In the genomic region with DNA sequence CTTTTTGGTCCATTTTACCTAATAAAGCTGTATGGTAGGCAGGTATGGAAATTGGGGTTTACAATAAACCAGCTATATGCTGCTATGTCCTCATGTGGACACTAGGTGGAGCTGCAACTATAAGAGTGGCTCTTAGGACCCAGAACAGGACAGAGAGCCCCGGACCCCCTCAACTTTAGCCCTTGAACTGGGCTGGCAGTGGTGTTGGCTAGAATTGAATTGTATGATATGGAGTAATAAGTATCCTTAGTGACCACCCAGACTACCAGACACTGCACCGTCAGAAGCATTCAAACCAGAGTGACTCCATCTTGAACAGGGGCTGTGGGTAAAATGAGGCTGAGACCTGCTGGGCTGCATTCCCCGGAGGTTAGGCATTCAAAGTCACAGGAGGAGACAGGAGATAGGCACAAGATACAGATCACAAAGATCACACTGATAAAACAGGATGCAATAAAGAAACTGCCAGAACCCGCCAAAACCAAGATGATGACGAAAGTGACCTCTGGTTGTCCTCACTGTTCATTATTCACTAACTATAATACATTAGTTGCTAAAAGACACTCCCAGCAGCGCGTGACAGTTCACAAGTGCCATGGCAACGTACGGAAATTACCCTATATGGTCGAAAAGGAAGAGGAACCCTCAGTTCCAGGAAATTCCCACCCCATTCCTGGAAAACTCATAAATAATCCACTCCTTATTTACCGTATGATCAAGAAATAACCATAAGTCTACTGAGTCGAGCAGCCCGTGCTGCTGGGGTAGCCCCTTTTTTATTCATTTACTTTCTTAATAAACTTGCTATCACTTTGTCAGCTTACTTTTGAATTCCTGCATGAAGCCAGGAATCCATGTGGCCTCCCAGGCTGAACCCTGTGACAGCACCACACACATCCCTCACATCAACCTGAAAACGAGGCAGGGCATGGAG, we compare ENCODE assay signal across 1 cellular context.
TF ChIP-seq lines count a peak whose summit lies in the region.

No MANE protein-coding gene starts in this region.

TF ChIP-seq in K562, 482 proteins besides CTCF, POLR2A, EP300 and RAD21 (continued from another document and continues in another):
- TF ChIP-seq, protein P1, sequence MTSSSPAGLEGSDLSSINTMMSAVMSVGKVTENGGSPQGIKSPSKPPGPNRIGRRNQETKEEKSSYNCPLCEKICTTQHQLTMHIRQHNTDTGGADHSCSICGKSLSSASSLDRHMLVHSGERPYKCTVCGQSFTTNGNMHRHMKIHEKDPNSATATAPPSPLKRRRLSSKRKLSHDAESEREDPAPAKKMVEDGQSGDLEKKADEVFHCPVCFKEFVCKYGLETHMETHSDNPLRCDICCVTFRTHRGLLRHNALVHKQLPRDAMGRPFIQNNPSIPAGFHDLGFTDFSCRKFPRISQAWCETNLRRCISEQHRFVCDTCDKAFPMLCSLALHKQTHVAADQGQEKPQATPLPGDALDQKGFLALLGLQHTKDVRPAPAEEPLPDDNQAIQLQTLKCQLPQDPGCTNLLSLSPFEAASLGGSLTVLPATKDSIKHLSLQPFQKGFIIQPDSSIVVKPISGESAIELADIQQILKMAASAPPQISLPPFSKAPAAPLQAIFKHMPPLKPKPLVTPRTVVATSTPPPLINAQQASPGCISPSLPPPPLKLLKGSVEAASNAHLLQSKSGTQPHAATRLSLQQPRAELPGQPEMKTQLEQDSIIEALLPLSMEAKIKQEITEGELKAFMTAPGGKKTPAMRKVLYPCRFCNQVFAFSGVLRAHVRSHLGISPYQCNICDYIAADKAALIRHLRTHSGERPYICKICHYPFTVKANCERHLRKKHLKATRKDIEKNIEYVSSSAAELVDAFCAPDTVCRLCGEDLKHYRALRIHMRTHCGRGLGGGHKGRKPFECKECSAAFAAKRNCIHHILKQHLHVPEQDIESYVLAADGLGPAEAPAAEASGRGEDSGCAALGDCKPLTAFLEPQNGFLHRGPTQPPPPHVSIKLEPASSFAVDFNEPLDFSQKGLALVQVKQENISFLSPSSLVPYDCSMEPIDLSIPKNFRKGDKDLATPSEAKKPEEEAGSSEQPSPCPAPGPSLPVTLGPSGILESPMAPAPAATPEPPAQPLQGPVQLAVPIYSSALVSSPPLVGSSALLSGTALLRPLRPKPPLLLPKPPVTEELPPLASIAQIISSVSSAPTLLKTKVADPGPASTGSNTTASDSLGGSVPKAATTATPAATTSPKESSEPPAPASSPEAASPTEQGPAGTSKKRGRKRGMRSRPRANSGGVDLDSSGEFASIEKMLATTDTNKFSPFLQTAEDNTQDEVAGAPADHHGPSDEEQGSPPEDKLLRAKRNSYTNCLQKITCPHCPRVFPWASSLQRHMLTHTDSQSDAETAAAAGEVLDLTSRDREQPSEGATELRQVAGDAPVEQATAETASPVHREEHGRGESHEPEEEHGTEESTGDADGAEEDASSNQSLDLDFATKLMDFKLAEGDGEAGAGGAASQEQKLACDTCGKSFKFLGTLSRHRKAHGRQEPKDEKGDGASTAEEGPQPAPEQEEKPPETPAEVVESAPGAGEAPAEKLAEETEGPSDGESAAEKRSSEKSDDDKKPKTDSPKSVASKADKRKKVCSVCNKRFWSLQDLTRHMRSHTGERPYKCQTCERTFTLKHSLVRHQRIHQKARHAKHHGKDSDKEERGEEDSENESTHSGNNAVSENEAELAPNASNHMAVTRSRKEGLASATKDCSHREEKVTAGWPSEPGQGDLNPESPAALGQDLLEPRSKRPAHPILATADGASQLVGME (CRISPR knock-in tag; IDR thresholded peaks at IDR 0.05): peak; percentile 100
- TF ChIP-seq KAT7 (CRISPR knock-in tag; IDR thresholded peaks at IDR 0.05; ENCODE audit: borderline replicate concordance): no peak
- TF ChIP-seq, protein P2, sequence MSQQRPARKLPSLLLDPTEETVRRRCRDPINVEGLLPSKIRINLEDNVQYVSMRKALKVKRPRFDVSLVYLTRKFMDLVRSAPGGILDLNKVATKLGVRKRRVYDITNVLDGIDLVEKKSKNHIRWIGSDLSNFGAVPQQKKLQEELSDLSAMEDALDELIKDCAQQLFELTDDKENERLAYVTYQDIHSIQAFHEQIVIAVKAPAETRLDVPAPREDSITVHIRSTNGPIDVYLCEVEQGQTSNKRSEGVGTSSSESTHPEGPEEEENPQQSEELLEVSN (IDR thresholded peaks at IDR 0.05; ENCODE audit: borderline replicate concordance in 1 of 2, extremely low read depth in 1 of 2, insufficient read depth in 1 of 2, insufficient read length in 1 of 2, low read depth in 1 of 2, low read length in 1 of 2, poor library complexity in 1 of 2, severe bottlenecking in 1 of 2): peak in 1 of 2 experiments; percentile 21
- peak; percentile 78; the same call in 1 of the 2 replicates for TF ChIP-seq MYNN (IDR thresholded peaks at IDR 0.05)
- TF ChIP-seq MYNN (CRISPR knock-in tag; IDR thresholded peaks at IDR 0.05): no peak
- TF ChIP-seq IRF2 (CRISPR knock-in tag; IDR thresholded peaks at IDR 0.05): no peak
- no peak for TF ChIP-seq SIN3B (IDR thresholded peaks at IDR 0.05; ENCODE audit: low read depth)
- TF ChIP-seq, protein P3, sequence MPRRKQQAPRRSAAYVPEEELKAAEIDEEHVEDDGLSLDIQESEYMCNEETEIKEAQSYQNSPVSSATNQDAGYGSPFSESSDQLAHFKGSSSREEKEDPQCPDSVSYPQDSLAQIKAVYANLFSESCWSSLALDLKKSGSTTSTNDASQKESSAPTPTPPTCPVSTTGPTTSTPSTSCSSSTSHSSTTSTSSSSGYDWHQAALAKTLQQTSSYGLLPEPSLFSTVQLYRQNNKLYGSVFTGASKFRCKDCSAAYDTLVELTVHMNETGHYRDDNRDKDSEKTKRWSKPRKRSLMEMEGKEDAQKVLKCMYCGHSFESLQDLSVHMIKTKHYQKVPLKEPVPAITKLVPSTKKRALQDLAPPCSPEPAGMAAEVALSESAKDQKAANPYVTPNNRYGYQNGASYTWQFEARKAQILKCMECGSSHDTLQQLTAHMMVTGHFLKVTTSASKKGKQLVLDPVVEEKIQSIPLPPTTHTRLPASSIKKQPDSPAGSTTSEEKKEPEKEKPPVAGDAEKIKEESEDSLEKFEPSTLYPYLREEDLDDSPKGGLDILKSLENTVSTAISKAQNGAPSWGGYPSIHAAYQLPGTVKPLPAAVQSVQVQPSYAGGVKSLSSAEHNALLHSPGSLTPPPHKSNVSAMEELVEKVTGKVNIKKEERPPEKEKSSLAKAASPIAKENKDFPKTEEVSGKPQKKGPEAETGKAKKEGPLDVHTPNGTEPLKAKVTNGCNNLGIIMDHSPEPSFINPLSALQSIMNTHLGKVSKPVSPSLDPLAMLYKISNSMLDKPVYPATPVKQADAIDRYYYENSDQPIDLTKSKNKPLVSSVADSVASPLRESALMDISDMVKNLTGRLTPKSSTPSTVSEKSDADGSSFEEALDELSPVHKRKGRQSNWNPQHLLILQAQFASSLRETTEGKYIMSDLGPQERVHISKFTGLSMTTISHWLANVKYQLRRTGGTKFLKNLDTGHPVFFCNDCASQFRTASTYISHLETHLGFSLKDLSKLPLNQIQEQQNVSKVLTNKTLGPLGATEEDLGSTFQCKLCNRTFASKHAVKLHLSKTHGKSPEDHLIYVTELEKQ (CRISPR knock-in tag; IDR thresholded peaks at IDR 0.05): peak; percentile 100
- TF ChIP-seq ZNF174 (CRISPR knock-in tag; IDR thresholded peaks at IDR 0.05): peak; percentile 99
- TF ChIP-seq, protein P4, sequence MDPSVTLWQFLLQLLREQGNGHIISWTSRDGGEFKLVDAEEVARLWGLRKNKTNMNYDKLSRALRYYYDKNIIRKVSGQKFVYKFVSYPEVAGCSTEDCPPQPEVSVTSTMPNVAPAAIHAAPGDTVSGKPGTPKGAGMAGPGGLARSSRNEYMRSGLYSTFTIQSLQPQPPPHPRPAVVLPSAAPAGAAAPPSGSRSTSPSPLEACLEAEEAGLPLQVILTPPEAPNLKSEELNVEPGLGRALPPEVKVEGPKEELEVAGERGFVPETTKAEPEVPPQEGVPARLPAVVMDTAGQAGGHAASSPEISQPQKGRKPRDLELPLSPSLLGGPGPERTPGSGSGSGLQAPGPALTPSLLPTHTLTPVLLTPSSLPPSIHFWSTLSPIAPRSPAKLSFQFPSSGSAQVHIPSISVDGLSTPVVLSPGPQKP (CRISPR knock-in tag; IDR thresholded peaks at IDR 0.05): 0 out of 2 replicates have a peak, but pooled peaks have one; percentile 48
- peak; percentile 100 for TF ChIP-seq TCFL5 (CRISPR knock-in tag; conservative IDR thresholded peaks at IDR 0.05)
- peak; percentile 100 for TF ChIP-seq ZNF133 (CRISPR knock-in tag; IDR thresholded peaks at IDR 0.05)
- TF ChIP-seq PRPF4 (IDR thresholded peaks at IDR 0.05; ENCODE audit: insufficient read depth, low read depth, low read length, poor library complexity, severe bottlenecking): no peak
- TF ChIP-seq, protein P5, sequence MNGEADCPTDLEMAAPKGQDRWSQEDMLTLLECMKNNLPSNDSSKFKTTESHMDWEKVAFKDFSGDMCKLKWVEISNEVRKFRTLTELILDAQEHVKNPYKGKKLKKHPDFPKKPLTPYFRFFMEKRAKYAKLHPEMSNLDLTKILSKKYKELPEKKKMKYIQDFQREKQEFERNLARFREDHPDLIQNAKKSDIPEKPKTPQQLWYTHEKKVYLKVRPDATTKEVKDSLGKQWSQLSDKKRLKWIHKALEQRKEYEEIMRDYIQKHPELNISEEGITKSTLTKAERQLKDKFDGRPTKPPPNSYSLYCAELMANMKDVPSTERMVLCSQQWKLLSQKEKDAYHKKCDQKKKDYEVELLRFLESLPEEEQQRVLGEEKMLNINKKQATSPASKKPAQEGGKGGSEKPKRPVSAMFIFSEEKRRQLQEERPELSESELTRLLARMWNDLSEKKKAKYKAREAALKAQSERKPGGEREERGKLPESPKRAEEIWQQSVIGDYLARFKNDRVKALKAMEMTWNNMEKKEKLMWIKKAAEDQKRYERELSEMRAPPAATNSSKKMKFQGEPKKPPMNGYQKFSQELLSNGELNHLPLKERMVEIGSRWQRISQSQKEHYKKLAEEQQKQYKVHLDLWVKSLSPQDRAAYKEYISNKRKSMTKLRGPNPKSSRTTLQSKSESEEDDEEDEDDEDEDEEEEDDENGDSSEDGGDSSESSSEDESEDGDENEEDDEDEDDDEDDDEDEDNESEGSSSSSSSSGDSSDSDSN (IDR thresholded peaks at IDR 0.05; ENCODE audit: borderline replicate concordance in 1 of 2, low read depth in 2 of 2, low read length in 2 of 2): no peak
- TF ChIP-seq CAMTA2 (CRISPR knock-in tag; conservative IDR thresholded peaks at IDR 0.05): peak; percentile 98
- no peak for TF ChIP-seq ZKSCAN1 (IDR thresholded peaks at IDR 0.05; ENCODE audit: low read depth, low read length)
- TF ChIP-seq, protein P6, sequence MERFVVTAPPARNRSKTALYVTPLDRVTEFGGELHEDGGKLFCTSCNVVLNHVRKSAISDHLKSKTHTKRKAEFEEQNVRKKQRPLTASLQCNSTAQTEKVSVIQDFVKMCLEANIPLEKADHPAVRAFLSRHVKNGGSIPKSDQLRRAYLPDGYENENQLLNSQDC (CRISPR knock-in tag; IDR thresholded peaks at IDR 0.05): peak; percentile 96
- no peak for TF ChIP-seq XRCC4 (IDR thresholded peaks at IDR 0.05; ENCODE audit: extremely low read depth, insufficient read depth, insufficient read length)
- TF ChIP-seq ZNF551 (CRISPR knock-in tag; IDR thresholded peaks at IDR 0.05): peak; percentile 94
- TF ChIP-seq, protein P7, sequence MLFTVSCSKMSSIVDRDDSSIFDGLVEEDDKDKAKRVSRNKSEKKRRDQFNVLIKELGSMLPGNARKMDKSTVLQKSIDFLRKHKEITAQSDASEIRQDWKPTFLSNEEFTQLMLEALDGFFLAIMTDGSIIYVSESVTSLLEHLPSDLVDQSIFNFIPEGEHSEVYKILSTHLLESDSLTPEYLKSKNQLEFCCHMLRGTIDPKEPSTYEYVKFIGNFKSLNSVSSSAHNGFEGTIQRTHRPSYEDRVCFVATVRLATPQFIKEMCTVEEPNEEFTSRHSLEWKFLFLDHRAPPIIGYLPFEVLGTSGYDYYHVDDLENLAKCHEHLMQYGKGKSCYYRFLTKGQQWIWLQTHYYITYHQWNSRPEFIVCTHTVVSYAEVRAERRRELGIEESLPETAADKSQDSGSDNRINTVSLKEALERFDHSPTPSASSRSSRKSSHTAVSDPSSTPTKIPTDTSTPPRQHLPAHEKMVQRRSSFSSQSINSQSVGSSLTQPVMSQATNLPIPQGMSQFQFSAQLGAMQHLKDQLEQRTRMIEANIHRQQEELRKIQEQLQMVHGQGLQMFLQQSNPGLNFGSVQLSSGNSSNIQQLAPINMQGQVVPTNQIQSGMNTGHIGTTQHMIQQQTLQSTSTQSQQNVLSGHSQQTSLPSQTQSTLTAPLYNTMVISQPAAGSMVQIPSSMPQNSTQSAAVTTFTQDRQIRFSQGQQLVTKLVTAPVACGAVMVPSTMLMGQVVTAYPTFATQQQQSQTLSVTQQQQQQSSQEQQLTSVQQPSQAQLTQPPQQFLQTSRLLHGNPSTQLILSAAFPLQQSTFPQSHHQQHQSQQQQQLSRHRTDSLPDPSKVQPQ (CRISPR knock-in tag; IDR thresholded peaks at IDR 0.05; ENCODE audit: borderline replicate concordance): peak; percentile 99
- peak; percentile 94; the same call in 1 of the 2 replicates for TF ChIP-seq FOXJ2 (tag; IDR thresholded peaks at IDR 0.05)
- TF ChIP-seq ZNF586 (CRISPR knock-in tag; conservative IDR thresholded peaks at IDR 0.05): peak; percentile 99
- TF ChIP-seq ZNF696 (CRISPR knock-in tag; conservative IDR thresholded peaks at IDR 0.05): peak; percentile 97
- no peak for TF ChIP-seq CHD1 (IDR thresholded peaks at IDR 0.05; ENCODE audit: low read length)
- TF ChIP-seq MIER1 (IDR thresholded peaks at IDR 0.05; ENCODE audit: low read depth): no peak
- TF ChIP-seq, protein P8, sequence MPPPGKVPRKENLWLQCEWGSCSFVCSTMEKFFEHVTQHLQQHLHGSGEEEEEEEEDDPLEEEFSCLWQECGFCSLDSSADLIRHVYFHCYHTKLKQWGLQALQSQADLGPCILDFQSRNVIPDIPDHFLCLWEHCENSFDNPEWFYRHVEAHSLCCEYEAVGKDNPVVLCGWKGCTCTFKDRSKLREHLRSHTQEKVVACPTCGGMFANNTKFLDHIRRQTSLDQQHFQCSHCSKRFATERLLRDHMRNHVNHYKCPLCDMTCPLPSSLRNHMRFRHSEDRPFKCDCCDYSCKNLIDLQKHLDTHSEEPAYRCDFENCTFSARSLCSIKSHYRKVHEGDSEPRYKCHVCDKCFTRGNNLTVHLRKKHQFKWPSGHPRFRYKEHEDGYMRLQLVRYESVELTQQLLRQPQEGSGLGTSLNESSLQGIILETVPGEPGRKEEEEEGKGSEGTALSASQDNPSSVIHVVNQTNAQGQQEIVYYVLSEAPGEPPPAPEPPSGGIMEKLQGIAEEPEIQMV (tag; conservative IDR thresholded peaks at IDR 0.05; ENCODE audit: low read depth): peak; percentile 99
